ENCODE assay signal across 8 cellular contexts in genomic region chr1:31239653-31240241, GRCh38. TPM values are rescaled to one million over a fixed set of nuclear protein-coding genes. Genes with fewer than 3 reads are reported as not detected.
A peak's percentile ranks its signal among the peaks of the same experiment; 100 is the strongest.
DNase-seq lines count a peak whose midpoint lies in the region; ATAC-seq and TF ChIP-seq lines count a peak whose summit lies in the region.

TSS of gene NKAIN1 (minus strand) at chr1:31239887. CDS start at chr1:31239547, 340 bp downstream.

- TF ChIP-seq CTCF in GM06990 (IDR thresholded peaks at IDR 0.05; ENCODE audit: insufficient read depth, low read length, poor library complexity, severe bottlenecking) (no peak), coronary artery (IDR thresholded peaks at IDR 0.05) (no peak)

- H3K79me1 ChIP-seq in mesenchymal stem cell (replicated peaks; ENCODE audit: low read length, poor library complexity, severe bottlenecking), result no peaks in the 10 kb centered on the region

- no peak within 1 kb of the TSS for H2BK15ac ChIP-seq in mesenchymal stem cell (ENCODE audit: low read depth, poor library complexity, severe bottlenecking)

- no peak within 1 kb of the TSS for H2BK12ac ChIP-seq in mesenchymal stem cell (ENCODE audit: low read length in 2 of 2)

- H3K14ac ChIP-seq in mesenchymal stem cell (ENCODE audit: low read length in 2 of 2), result no peak within 1 kb of the TSS

- H2BK5ac ChIP-seq in mesenchymal stem cell (ENCODE audit: low read depth, low read length, poor library complexity, severe bottlenecking), result no peak within 1 kb of the TSS

- no peak within 1 kb of the TSS for H3K23ac ChIP-seq in mesenchymal stem cell (ENCODE audit: low read length in 2 of 2)

- 4% methylated on average over 28 of the region's 57 CpGs for WGBS in mesenchymal stem cell

- no peak within 1 kb of the TSS for H2BK120ac ChIP-seq in mesenchymal stem cell (ENCODE audit: low read depth, low read length)

- no peak within 1 kb of the TSS for H3K4ac ChIP-seq in mesenchymal stem cell (ENCODE audit: low read depth in 1 of 2, low read length in 2 of 2)

- ATAC-seq in HG03139 (IDR thresholded peaks at IDR 0.05; ENCODE audit: unreplicated experiment) (no peak), HG03280 (IDR thresholded peaks at IDR 0.05; ENCODE audit: unreplicated experiment) (no peak)

- H3K36me3 ChIP-seq in GM06990 (ENCODE audit: control insufficient read depth, insufficient read depth, low read length), result no peaks in the 10 kb centered on the region
- no peaks in the 10 kb centered on the region for H3K36me3 ChIP-seq in mesenchymal stem cell (ENCODE audit: control insufficient read depth in 1 of 2, insufficient read depth in 2 of 2, low read depth in 1 of 2, low read length in 2 of 2)

- peaks cover 5% of the 10 kb centered on the region; the same call in 1 of the 2 replicates for H3K27me3 ChIP-seq in GM06990 (replicated peaks; ENCODE audit: control insufficient read depth, insufficient read depth, low read length)
- H3K27me3 ChIP-seq in mesenchymal stem cell (ENCODE audit: control insufficient read depth in 1 of 2, insufficient read depth in 1 of 2, low read length in 2 of 2), result peaks cover 62 to 77% of the 10 kb centered on the region in 2 experiments

- H4K8ac ChIP-seq in mesenchymal stem cell (ENCODE audit: low read length), result no peak within 1 kb of the TSS

- H3K27ac ChIP-seq in coronary artery, result no peak within 1 kb of the TSS
- H3K27ac ChIP-seq in mesenchymal stem cell (ENCODE audit: low read length, poor library complexity, severe bottlenecking), result no peak within 1 kb of the TSS

- no peaks in the 10 kb centered on the region for H3K9me3 ChIP-seq in mesenchymal stem cell (ENCODE audit: control insufficient read depth, low read length)

- no peak within 1 kb of the TSS for H2AFZ ChIP-seq in mesenchymal stem cell (ENCODE audit: low read depth, low read length)

- peak within 1 kb of the TSS; percentile 86 for H3K4me2 ChIP-seq in mesenchymal stem cell (ENCODE audit: low read length, poor library complexity, severe bottlenecking)

- DNase-seq in GM06990 (ENCODE audit: extremely low read depth, insufficient read length) (no peak), NCI-H510A treated with DMSO at 0.1 percent for 48 hours (lab: John Stamatoyannopoulos, UW) (peak; percentile 17), coronary artery (ENCODE audit: low spot score) (no peak), mesenchymal stem cell (peak; percentile 29), superior temporal gyrus (ENCODE audit: extremely low spot score) (no peak)
- DNase-seq in activated CD4-positive, alpha-beta T cell treated with anti-CD3 and anti-CD28 coated beads for 4 hours, result no peak

- no peak within 1 kb of the TSS for H3K18ac ChIP-seq in mesenchymal stem cell (ENCODE audit: low read depth in 1 of 2, low read length in 2 of 2)

- peaks cover 12% of the 10 kb centered on the region for H3K4me1 ChIP-seq in mesenchymal stem cell (ENCODE audit: control insufficient read depth, insufficient read depth, low read depth, low read length)

- no peak within 1 kb of the TSS for H2AK5ac ChIP-seq in mesenchymal stem cell (ENCODE audit: low read length, severe bottlenecking)

- H3K4me3 ChIP-seq in GM06990 (replicated peaks; ENCODE audit: low read depth, low read length) (peak within 1 kb of the TSS; percentile 31), coronary artery (peak within 1 kb of the TSS; percentile 65), mesenchymal stem cell (ENCODE audit: insufficient read depth in 1 of 2, low read depth in 1 of 2, low read length in 2 of 2) (peak within 1 kb of the TSS; percentile 46 to 57)

- no peak within 1 kb of the TSS for H3K9ac ChIP-seq in mesenchymal stem cell (ENCODE audit: low read length)

- no peak within 1 kb of the TSS for H4K91ac ChIP-seq in mesenchymal stem cell (ENCODE audit: low read length)

RNA-seq across cellular contexts. Expression of gene NKAIN1, which starts in this region (rescaled TPM):
- 0.01 TPM for polyA plus RNA-seq in mesenchymal stem cell (2013, experiment 1 of 2)
- 0.04 TPM for polyA plus RNA-seq in mesenchymal stem cell (2013, experiment 2 of 2)

Comparison
In these comparisons a context has a peak if more than half of its experiments do, and no peak if none do; other contexts are left out.
1. DNase-seq: peak in NCI-H510A treated with DMSO at 0.1 percent for 48 hours (single experiment) and mesenchymal stem cell (single experiment); none in GM06990 (single experiment), coronary artery (single experiment), superior temporal gyrus (single experiment) and activated CD4-positive, alpha-beta T cell treated with anti-CD3 and anti-CD28 coated beads for 4 hours (0 of 2).
2. Peak in every context shown above with its lines, with median percentiles within 50 percentile points of each other: H3K4me3 ChIP-seq.